34 cellular contexts compared by ENCODE assay signal in the genomic region with DNA sequence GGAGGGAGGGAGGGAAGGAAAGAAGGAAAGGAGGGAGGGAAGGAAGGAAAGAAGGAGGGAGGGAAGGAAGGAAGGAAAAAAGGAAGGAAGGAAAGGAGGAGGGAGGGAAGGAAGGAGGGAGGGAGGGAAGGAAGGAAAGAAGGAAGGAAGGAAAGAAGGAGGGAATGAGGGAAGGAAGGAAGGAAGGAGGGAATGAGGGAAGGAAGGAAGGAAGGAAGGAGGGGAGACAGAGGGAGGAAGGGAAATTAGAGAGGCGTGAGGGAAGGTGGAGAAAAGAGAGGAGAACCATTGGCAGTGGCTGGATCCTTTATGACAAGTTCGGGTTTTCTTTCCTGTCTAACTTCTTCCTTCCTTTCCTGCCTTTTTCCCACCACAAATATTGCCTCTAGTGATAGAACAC. TPM values are rescaled to one million over a fixed set of nuclear protein-coding genes. Genes with fewer than 3 reads are reported as not detected.
"Had no signal": no experiment of that assay in that cellular context is flagged by ENCODE, and none has a peak within 500 bp of the region (broad histone marks: within the 10 kb centered on the region; RNA-seq: fewer than 3 reads in every experiment).

No MANE protein-coding gene starts in this region.

- DNase-seq: activated effector memory CD4-positive, alpha-beta T cell treated with anti-CD3 and anti-CD28 coated beads, Interleukin-2, amount 50 U/mL, for 16 hours; activated effector memory CD4-positive, alpha-beta T cell treated with Interleukin-2 at 50 U/mL for 16 hours; activated gamma-delta T cell; activated gamma-delta T cell treated with Interleukin-2 at 50 U/mL for 16 hours; activated naive CD4-positive, alpha-beta T cell; activated naive CD4-positive, alpha-beta T cell treated with anti-CD3 and anti-CD28 coated beads for 36 hours; activated naive CD4-positive, alpha-beta T cell treated with anti-CD3 and anti-CD28 coated beads, Interleukin-2, amount 10 ng/mL, durations not matched to agents 7 days and 5 days; activated naive CD4-positive, alpha-beta T cell treated with anti-CD3 and anti-CD28 coated beads, Interleukin-2, amount 50 U/mL, for 16 hours; activated naive CD4-positive, alpha-beta T cell treated with Interleukin-2 at 50 U/mL for 16 hours; activated naive CD8-positive, alpha-beta T cell treated with anti-CD3 and anti-CD28 coated beads for 36 hours; activated naive CD8-positive, alpha-beta T cell treated with anti-CD3 and anti-CD28 coated beads, Interleukin-2, amount 10 ng/mL, durations not matched to agents 7 days and 5 days; activated naive CD8-positive, alpha-beta T cell treated with anti-CD3 and anti-CD28 coated beads, Interleukin-2, amount 50 U/mL, for 24 hours; activated T-cell treated with anti-CD3 and anti-CD28 coated beads, Interleukin-2, amount 50 U/mL, for 1 hour; activated T-cell treated with anti-CD3 and anti-CD28 coated beads, Interleukin-2, amount 50 U/mL, for 24 hours; activated T-cell treated with anti-CD3 and anti-CD28 coated beads, Interleukin-2, amount 50 U/mL, for 4 hours; activated T-cell treated with anti-CD3 and anti-CD28 coated beads, Interleukin-2, amount 50 U/mL, for 48 hours; activated T-cell treated with anti-CD3 and anti-CD28 coated beads, Interleukin-2, amount 50 U/mL, for 72 hours; adrenal gland; amniotic stem cell; amygdala; anterior cingulate cortex; aorta; body of pancreas; brain microvascular endothelial cell; caudate nucleus; central memory CD4-positive, alpha-beta T cell; cerebellar nuclear complex had no signal

- H3K4me1 ChIP-seq: adrenal gland, ascending aorta, body of pancreas, breast epithelium had no signal

- H3K36me3 ChIP-seq: adrenal gland, ascending aorta, brain microvascular endothelial cell, breast epithelium, cardiac muscle cell had no signal

- H3K27me3 ChIP-seq: adrenal gland, ascending aorta, body of pancreas, brain microvascular endothelial cell, breast epithelium, cardiac muscle cell had no signal

- H3K4me3 ChIP-seq: adrenal gland, ascending aorta, body of pancreas, breast epithelium, cardiac muscle cell had no signal

- FAIRE-seq: astrocyte, bronchial epithelial cell had no signal

- ATAC-seq: activated naive CD4-positive, alpha-beta T cell treated with anti-CD3 and anti-CD28 coated beads, Interleukin-2, amount 50 U/mL, for 72 hours; activated naive CD8-positive, alpha-beta T cell treated with anti-CD3 and anti-CD28 coated beads, Interleukin-2, amount 50 U/mL, for 24 hours; activated T-cell treated with anti-CD3 and anti-CD28 coated beads, Interleukin-2, amount 50 U/mL, for 4 hours; activated T-cell treated with anti-CD3 and anti-CD28 coated beads, Interleukin-2, amount 50 U/mL, for 72 hours; activated T-helper 17 cell treated with anti-CD3 and anti-CD28 coated beads, Interleukin-2, amount 50 U/mL, for 72 hours; body of pancreas had no signal

- H3K9me3 ChIP-seq: adrenal gland, ascending aorta, body of pancreas, breast epithelium had no signal

- H3K27ac ChIP-seq: adrenal gland, ascending aorta, body of pancreas, brain microvascular endothelial cell, breast epithelium, cardiac muscle cell had no signal

RNA-seq across cellular contexts. Expression of a gene that starts 22.3 kb away (rescaled TPM):
- total RNA-seq: ascending aorta had no signal
